ENCODE assay signal across 20 cellular contexts in genomic region chr3:14842277-14842676, GRCh38.
"Had no signal": no experiment of that assay in that cellular context is flagged by ENCODE, and none has a peak within 500 bp of the region (broad histone marks: within the 10 kb centered on the region; RNA-seq: fewer than 3 reads in every experiment).

No MANE protein-coding gene starts in this region.

- H3K4me3 Mint-ChIP-seq: activated CD4-positive, alpha-beta memory T cell treated with anti-CD3 and anti-CD28 coated beads for 36 hours; activated CD4-positive, alpha-beta T cell treated with anti-CD3 and anti-CD28 coated beads, Interleukin-2, amount 10 ng/mL, durations not matched to agents 7 days and 5 days; activated naive CD8-positive, alpha-beta T cell treated with anti-CD3 and anti-CD28 coated beads, Interleukin-2, amount 10 ng/mL, durations not matched to agents 7 days and 5 days; activated T-cell treated with anti-CD3 and anti-CD28 coated beads, Interleukin-2, amount 50 U/mL, for 4 hours had no signal

- H3K36me3 ChIP-seq: adrenal gland, MG63, Peyer's patch had no signal

- ATAC-seq: activated T-cell treated with anti-CD3 and anti-CD28 coated beads, Interleukin-2, amount 50 U/mL, for 4 hours had no signal

- H3K27me3 ChIP-seq: adrenal gland, MG63, Peyer's patch had no signal

- H3K4me3 ChIP-seq: adrenal gland, MG63, Peyer's patch had no signal

- DNase-seq: activated CD4-positive, alpha-beta memory T cell treated with anti-CD3 and anti-CD28 coated beads for 36 hours; activated CD4-positive, alpha-beta T cell treated with anti-CD3 and anti-CD28 coated beads, Interleukin-2, amount 10 ng/mL, durations not matched to agents 7 days and 5 days; activated CD4-positive, CD25-positive, alpha-beta regulatory T cell; activated CD8-positive, alpha-beta memory T cell treated with anti-CD3 and anti-CD28 coated beads for 24 hours; activated naive CD4-positive, alpha-beta T cell treated with anti-CD3 and anti-CD28 coated beads, Interleukin-2, amount 50 U/mL, for 16 hours; activated naive CD8-positive, alpha-beta T cell treated with anti-CD3 and anti-CD28 coated beads, Interleukin-2, amount 10 ng/mL, durations not matched to agents 7 days and 5 days; activated T-cell treated with anti-CD3 and anti-CD28 coated beads, Interleukin-2, amount 50 U/mL, for 4 hours; anterior cingulate cortex; central memory CD4-positive, alpha-beta T cell; MG63; NCI-H1105; NCI-H1436; NCI-H1694 treated with DMSO at 0.1 percent for 48 hours; NCI-H2029 treated with DMSO at 0.1 percent for 48 hours; NCI-H345; NCI-H510A; Peyer's patch; SIG-M5; T-helper 1 cell had no signal

- H3K36me3 Mint-ChIP-seq: activated CD4-positive, alpha-beta memory T cell treated with anti-CD3 and anti-CD28 coated beads for 36 hours; activated naive CD8-positive, alpha-beta T cell treated with anti-CD3 and anti-CD28 coated beads, Interleukin-2, amount 10 ng/mL, durations not matched to agents 7 days and 5 days had no signal

- H3K27ac Mint-ChIP-seq: activated CD4-positive, alpha-beta memory T cell treated with anti-CD3 and anti-CD28 coated beads for 36 hours; activated CD4-positive, alpha-beta T cell treated with anti-CD3 and anti-CD28 coated beads, Interleukin-2, amount 10 ng/mL, durations not matched to agents 7 days and 5 days; activated naive CD8-positive, alpha-beta T cell treated with anti-CD3 and anti-CD28 coated beads, Interleukin-2, amount 10 ng/mL, durations not matched to agents 7 days and 5 days had no signal

- H3K9me3 Mint-ChIP-seq: activated CD4-positive, alpha-beta memory T cell treated with anti-CD3 and anti-CD28 coated beads for 36 hours; activated CD4-positive, alpha-beta T cell treated with anti-CD3 and anti-CD28 coated beads, Interleukin-2, amount 10 ng/mL, durations not matched to agents 7 days and 5 days; activated naive CD8-positive, alpha-beta T cell treated with anti-CD3 and anti-CD28 coated beads, Interleukin-2, amount 10 ng/mL, durations not matched to agents 7 days and 5 days; activated T-cell treated with anti-CD3 and anti-CD28 coated beads, Interleukin-2, amount 50 U/mL, for 4 hours had no signal
